ENCODE assay signal across 13 cellular contexts in the genomic region with DNA sequence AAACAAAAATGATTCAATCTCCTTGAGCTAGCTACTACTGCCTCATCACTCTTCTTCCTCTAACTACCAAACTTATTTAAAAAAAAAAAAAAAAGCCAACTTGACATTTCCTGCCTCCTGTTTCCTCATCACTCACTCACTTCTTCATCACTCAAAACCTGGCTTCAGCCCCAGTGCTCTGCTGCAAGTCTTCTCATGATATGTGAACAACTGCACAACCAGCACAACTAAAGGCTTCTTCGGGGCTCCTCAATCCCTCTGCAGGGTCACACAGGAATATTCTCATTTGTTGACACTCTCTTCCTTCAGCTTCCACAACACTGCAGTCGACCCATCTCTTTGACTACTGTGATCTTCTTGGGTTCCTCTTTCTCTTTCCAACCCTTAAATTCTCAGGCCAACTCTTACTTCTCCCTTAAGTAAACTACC. TPM values are rescaled to one million over a fixed set of nuclear protein-coding genes. Genes with fewer than 3 reads are reported as not detected.
A peak's percentile ranks its signal among the peaks of the same experiment; 100 is the strongest.
DNase-seq lines count a peak whose midpoint lies in the region; ATAC-seq lines count a peak whose summit lies in the region.
"Had no signal": no experiment of that assay in that cellular context is flagged by ENCODE, and none has a peak within 500 bp of the region (broad histone marks: within the 10 kb centered on the region; RNA-seq: fewer than 3 reads in every experiment).

No MANE protein-coding gene starts in this region.

- no peak overlapping the region for H3K9ac ChIP-seq in GM23248

- no peak overlapping the region for H3K4me3 ChIP-seq in GM23248
- H3K4me3 ChIP-seq: body of pancreas, prostate gland, tibial artery had no signal

- ATAC-seq in left ventricle myocardium superior (peak; percentile 41), HG03378 (IDR thresholded peaks at IDR 0.05; ENCODE audit: unreplicated experiment) (no peak), HG03342 (IDR thresholded peaks at IDR 0.05; ENCODE audit: unreplicated experiment) (no peak), GM18502 (IDR thresholded peaks at IDR 0.05; ENCODE audit: poor library complexity, unreplicated experiment) (no peak)
- ATAC-seq: body of pancreas; CD8-positive, alpha-beta T cell had no signal

- H3K79me2 ChIP-seq in GM23248 (ENCODE audit: insufficient read depth) = peaks cover 100% of the 10 kb centered on the region

- H3K9me3 ChIP-seq in GM23248 (ENCODE audit: low read depth) = no peaks in the 10 kb centered on the region
- H3K9me3 ChIP-seq: body of pancreas, prostate gland, tibial artery had no signal

- no peak overlapping the region for H3K4me2 ChIP-seq in GM23248 (ENCODE audit: unreplicated experiment)

- 0 out of 2 replicates have a peak overlapping the region, but pooled peaks have one; percentile 19 for H3K27ac ChIP-seq in GM23248
- H3K27ac ChIP-seq: body of pancreas, prostate gland, tibial artery had no signal

- H3K9me2 ChIP-seq in GM23248 (ENCODE audit: insufficient read depth) = no peaks in the 10 kb centered on the region

- intact Hi-C loops in left ventricle myocardium superior (cut with micrococcal nuclease) = no loop called here

- in situ Hi-C loops in GM23248 (cut with MboI) = no loop called here

- peak; percentile 13 for DNase-seq in Ammon's horn (ENCODE audit: low spot score)
- peak; percentile 63 for DNase-seq in GM23248
- DNase-seq in SKM-1 treated with dmso at 0.1 percent for 144 hours (lab: John Stamatoyannopoulos, UW; ENCODE audit: unreplicated experiment) = peak; percentile 69
- no peak for DNase-seq in left ventricle myocardium superior
- no peak for DNase-seq in GOT3 (lab: John Stamatoyannopoulos, UW)
- DNase-seq: activated T-cell treated with anti-CD3 and anti-CD28 coated beads, Interleukin-2, amount 50 U/mL, for 24 hours; body of pancreas; CD8-positive, alpha-beta T cell; tibial artery had no signal

- H3K27me3 ChIP-seq in GM23248 (replicated peaks; ENCODE audit: insufficient read depth) = no peaks in the 10 kb centered on the region
- H3K27me3 ChIP-seq: body of pancreas, tibial artery had no signal

- H3K4me1 ChIP-seq in GM23248 (ENCODE audit: insufficient read depth) = peaks cover 15% of the 10 kb centered on the region
- H3K4me1 ChIP-seq: prostate gland had no signal

- H3K36me3 ChIP-seq in GM23248 (ENCODE audit: low read depth) = peaks cover 18% of the 10 kb centered on the region
- H3K36me3 ChIP-seq: prostate gland had no signal

- no peak overlapping the region for H2AFZ ChIP-seq in GM23248

- no peaks in the 10 kb centered on the region for H4K20me1 ChIP-seq in GM23248 (ENCODE audit: insufficient read depth)

- H3F3A ChIP-seq in GM23248 (ENCODE audit: insufficient read depth) = peaks cover 20% of the 10 kb centered on the region

- 95 to 96% methylated on average over 2 of the region's 2 CpGs for WGBS in GM23248 (ENCODE audit: low coverage in 1 of 2, low lambda C conversion rate in 2 of 2, missing lambda C conversion rate in 2 of 2), 2 experiments

RNA-seq across cellular contexts. Expression of a gene that starts 7.6 kb away (rescaled TPM):
- total RNA-seq in GM23248 (2014; rRNA removed; shearing (Covaris generic)) = 2.1 TPM in 2 replicates
- polyA plus RNA-seq in GM23248 (2016; fragmentation: Nextera tagmentation; extraction: Ambion mirVana) = 14.4 and 14.7 TPM in 2 replicates
- total RNA-seq in left ventricle myocardium superior = 12.8 TPM

RNA-seq across cellular contexts. Expression of a gene that starts 43.8 kb away (rescaled TPM):
- total RNA-seq in GM23248 (2014; rRNA removed; shearing (Covaris generic)) = 22.4 and 24.9 TPM in 2 replicates
- polyA plus RNA-seq in GM23248 (2016; fragmentation: Nextera tagmentation; extraction: Ambion mirVana) = 12.5 and 13.9 TPM in 2 replicates
- 4.0 TPM for total RNA-seq in left ventricle myocardium superior

RNA-seq across cellular contexts. Expression of a gene that starts 44.2 kb away (rescaled TPM):
- total RNA-seq in GM23248 (2014; rRNA removed; shearing (Covaris generic)) = 86.2 and 110 TPM in 2 replicates
- polyA plus RNA-seq in GM23248 (2016; fragmentation: Nextera tagmentation; extraction: Ambion mirVana) = 103 and 108 TPM in 2 replicates
- total RNA-seq in left ventricle myocardium superior = 45.6 TPM

RNA-seq across cellular contexts. Expression of a gene that starts 58.1 kb away (rescaled TPM):
- 0.65 and 1.8 TPM in 2 replicates for total RNA-seq in GM23248 (2014; rRNA removed; shearing (Covaris generic))
- polyA plus RNA-seq in GM23248 (2016; fragmentation: Nextera tagmentation; extraction: Ambion mirVana) = 0.23 TPM in 1 of 2 replicates, not detected in the other
- 1.8 TPM for total RNA-seq in left ventricle myocardium superior

Comparison
In these comparisons a context has a peak if more than half of its experiments do, and no peak if none do; other contexts are left out.
1. DNase-seq: peak in Ammon's horn (single experiment), GM23248 (single experiment) and SKM-1 treated with dmso at 0.1 percent for 144 hours (single experiment); none in left ventricle myocardium superior (single experiment) and GOT3 (single experiment).